In genomic region chr10:106973716-106974115, GRCh38 we compare ENCODE assay signal across 34 cellular contexts.
"Had no signal": no experiment of that assay in that cellular context is flagged by ENCODE, and none has a peak within 500 bp of the region (broad histone marks: within the 10 kb centered on the region; RNA-seq: fewer than 3 reads in every experiment).

No MANE protein-coding gene starts in this region.

- DNase-seq: activated B cell treated with CpG ODN at 0.5 μM for 24 hours; activated CD4-positive, alpha-beta memory T cell treated with anti-CD3 and anti-CD28 coated beads for 36 hours; activated CD4-positive, alpha-beta T cell treated with anti-CD3 and anti-CD28 coated beads for 4 hours; activated CD4-positive, alpha-beta T cell treated with anti-CD3 and anti-CD28 coated beads, Interleukin-2, amount 10 ng/mL, durations not matched to agents 24 days and 14 days; activated CD4-positive, alpha-beta T cell treated with anti-CD3 and anti-CD28 coated beads, Interleukin-2, amount 50 U/mL, for 1 hour; activated CD4-positive, alpha-beta T cell treated with anti-CD3 and anti-CD28 coated beads, Interleukin-2, amount 50 U/mL, for 4 hours; activated CD4-positive, CD25-positive, alpha-beta regulatory T cell treated with anti-CD3 and anti-CD28 coated beads, Interleukin-2, amount 50 U/mL, for 72 hours; activated CD8-positive, alpha-beta memory T cell treated with anti-CD3 and anti-CD28 coated beads, Interleukin-2, amount 50 U/mL, for 4 hours; activated CD8-positive, alpha-beta T cell treated with anti-CD3 and anti-CD28 coated beads for 36 hours; activated effector memory CD4-positive, alpha-beta T cell treated with Interleukin-2 at 50 U/mL for 16 hours; activated gamma-delta T cell; activated naive CD4-positive, alpha-beta T cell treated with anti-CD3 and anti-CD28 coated beads, Interleukin-2, amount 10 ng/mL, durations not matched to agents 7 days and 5 days; activated naive CD4-positive, alpha-beta T cell treated with Interleukin-2 at 50 U/mL for 16 hours; activated naive CD8-positive, alpha-beta T cell treated with anti-CD3 and anti-CD28 coated beads, Interleukin-2, amount 10 ng/mL, durations not matched to agents 7 days and 5 days; activated naive CD8-positive, alpha-beta T cell treated with anti-CD3 and anti-CD28 coated beads, Interleukin-2, amount 50 U/mL, for 24 hours; activated T-cell treated with anti-CD3 and anti-CD28 coated beads for 4 hours; activated T-cell treated with anti-CD3 and anti-CD28 coated beads, Interleukin-2, amount 50 U/mL, for 1 hour; activated T-cell treated with anti-CD3 and anti-CD28 coated beads, Interleukin-2, amount 50 U/mL, for 48 hours; amygdala; anterior cingulate cortex; caudate nucleus; cerebellar nuclear complex; T-helper 2 cell; T-helper 9 cell had no signal

- H3K27me3 ChIP-seq: ascending aorta, cardiac muscle cell had no signal

- H3K9me3 Mint-ChIP-seq: activated B cell treated with CpG ODN at 0.5 μM for 24 hours; activated CD4-positive, alpha-beta T cell treated with anti-CD3 and anti-CD28 coated beads, Interleukin-2, amount 10 ng/mL, durations not matched to agents 24 days and 14 days; activated CD8-positive, alpha-beta T cell treated with anti-CD3 and anti-CD28 coated beads for 36 hours; activated naive CD4-positive, alpha-beta T cell treated with anti-CD3 and anti-CD28 coated beads, Interleukin-2, amount 50 U/mL, for 24 hours had no signal

- H3K27ac ChIP-seq: ascending aorta, cardiac muscle cell, VCaP had no signal

- H3K4me1 ChIP-seq: ascending aorta had no signal

- H3K9me3 ChIP-seq: ascending aorta had no signal

- H3K4me3 Mint-ChIP-seq: activated B cell treated with CpG ODN at 0.5 μM for 24 hours; activated CD4-positive, alpha-beta memory T cell treated with anti-CD3 and anti-CD28 coated beads for 36 hours; activated CD4-positive, alpha-beta T cell treated with anti-CD3 and anti-CD28 coated beads, Interleukin-2, amount 10 ng/mL, durations not matched to agents 24 days and 14 days; activated CD8-positive, alpha-beta T cell treated with anti-CD3 and anti-CD28 coated beads for 36 hours; activated naive CD4-positive, alpha-beta T cell treated with anti-CD3 and anti-CD28 coated beads, Interleukin-2, amount 10 ng/mL, durations not matched to agents 7 days and 5 days; activated naive CD4-positive, alpha-beta T cell treated with anti-CD3 and anti-CD28 coated beads, Interleukin-2, amount 50 U/mL, for 24 hours; activated naive CD8-positive, alpha-beta T cell; activated naive CD8-positive, alpha-beta T cell treated with anti-CD3 and anti-CD28 coated beads, Interleukin-2, amount 10 ng/mL, durations not matched to agents 7 days and 5 days; activated naive CD8-positive, alpha-beta T cell treated with anti-CD3 and anti-CD28 coated beads, Interleukin-2, amount 50 U/mL, for 24 hours; central memory CD8-positive, alpha-beta T cell; T-helper 1 cell treated with Interleukin-12 subunit alpha and Interleukin-12 subunit beta and Interleukin-4 antibody, amounts not matched to agents 30 μg/mL and 1 μg/mL, for 36 hours; T-helper 2 cell treated with Interferon-gamma antibody and Interleukin-4, amounts not matched to agents 5 μg/mL and 100 μg/mL, for 36 hours had no signal

- H3K4me1 Mint-ChIP-seq: activated B cell treated with CpG ODN at 0.5 μM for 24 hours; activated CD4-positive, alpha-beta T cell treated with anti-CD3 and anti-CD28 coated beads, Interleukin-2, amount 10 ng/mL, durations not matched to agents 24 days and 14 days; activated naive CD4-positive, alpha-beta T cell treated with anti-CD3 and anti-CD28 coated beads, Interleukin-2, amount 10 ng/mL, durations not matched to agents 7 days and 5 days; activated naive CD4-positive, alpha-beta T cell treated with anti-CD3 and anti-CD28 coated beads, Interleukin-2, amount 50 U/mL, for 24 hours; activated naive CD8-positive, alpha-beta T cell treated with anti-CD3 and anti-CD28 coated beads, Interleukin-2, amount 10 ng/mL, durations not matched to agents 7 days and 5 days; activated naive CD8-positive, alpha-beta T cell treated with anti-CD3 and anti-CD28 coated beads, Interleukin-2, amount 50 U/mL, for 24 hours; central memory CD8-positive, alpha-beta T cell had no signal

- H3K27me3 Mint-ChIP-seq: activated B cell treated with CpG ODN at 0.5 μM for 24 hours; activated CD4-positive, alpha-beta memory T cell treated with anti-CD3 and anti-CD28 coated beads for 36 hours; activated CD4-positive, alpha-beta T cell treated with anti-CD3 and anti-CD28 coated beads, Interleukin-2, amount 10 ng/mL, durations not matched to agents 24 days and 14 days; activated CD8-positive, alpha-beta T cell treated with anti-CD3 and anti-CD28 coated beads for 36 hours; activated naive CD4-positive, alpha-beta T cell treated with anti-CD3 and anti-CD28 coated beads, Interleukin-2, amount 10 ng/mL, durations not matched to agents 7 days and 5 days; activated naive CD4-positive, alpha-beta T cell treated with anti-CD3 and anti-CD28 coated beads, Interleukin-2, amount 50 U/mL, for 24 hours; activated naive CD8-positive, alpha-beta T cell treated with anti-CD3 and anti-CD28 coated beads, Interleukin-2, amount 10 ng/mL, durations not matched to agents 7 days and 5 days; activated naive CD8-positive, alpha-beta T cell treated with anti-CD3 and anti-CD28 coated beads, Interleukin-2, amount 50 U/mL, for 24 hours; brain; central memory CD8-positive, alpha-beta T cell had no signal

- H3K36me3 Mint-ChIP-seq: activated CD4-positive, alpha-beta memory T cell treated with anti-CD3 and anti-CD28 coated beads for 36 hours; activated naive CD4-positive, alpha-beta T cell treated with anti-CD3 and anti-CD28 coated beads, Interleukin-2, amount 10 ng/mL, durations not matched to agents 7 days and 5 days; activated naive CD4-positive, alpha-beta T cell treated with anti-CD3 and anti-CD28 coated beads, Interleukin-2, amount 50 U/mL, for 24 hours; activated naive CD8-positive, alpha-beta T cell; activated naive CD8-positive, alpha-beta T cell treated with anti-CD3 and anti-CD28 coated beads, Interleukin-2, amount 10 ng/mL, durations not matched to agents 7 days and 5 days had no signal

- H3K36me3 ChIP-seq: ascending aorta, cardiac muscle cell had no signal

- ATAC-seq: activated CD8-positive, alpha-beta T cell treated with anti-CD3 and anti-CD28 coated beads for 36 hours; activated naive CD8-positive, alpha-beta T cell treated with anti-CD3 and anti-CD28 coated beads, Interleukin-2, amount 50 U/mL, for 24 hours had no signal

- H3K4me3 ChIP-seq: ascending aorta, cardiac muscle cell had no signal

- H3K27ac Mint-ChIP-seq: activated B cell treated with CpG ODN at 0.5 μM for 24 hours; activated CD4-positive, alpha-beta memory T cell treated with anti-CD3 and anti-CD28 coated beads for 36 hours; activated CD4-positive, alpha-beta T cell treated with anti-CD3 and anti-CD28 coated beads, Interleukin-2, amount 10 ng/mL, durations not matched to agents 24 days and 14 days; activated CD8-positive, alpha-beta T cell treated with anti-CD3 and anti-CD28 coated beads for 36 hours; activated naive CD4-positive, alpha-beta T cell treated with anti-CD3 and anti-CD28 coated beads, Interleukin-2, amount 10 ng/mL, durations not matched to agents 7 days and 5 days; activated naive CD4-positive, alpha-beta T cell treated with anti-CD3 and anti-CD28 coated beads, Interleukin-2, amount 50 U/mL, for 24 hours; activated naive CD8-positive, alpha-beta T cell; activated naive CD8-positive, alpha-beta T cell treated with anti-CD3 and anti-CD28 coated beads, Interleukin-2, amount 10 ng/mL, durations not matched to agents 7 days and 5 days; activated naive CD8-positive, alpha-beta T cell treated with anti-CD3 and anti-CD28 coated beads, Interleukin-2, amount 50 U/mL, for 24 hours; activated T-helper 2 cell treated with anti-CD3 and anti-CD28 coated beads, Interferon-gamma antibody, Interleukin-2, Interleukin-4, amounts not matched to agents 10 μg/mL and 5 μg/mL and 100 μg/mL, durations not matched to agents 14 hours and 24 hours and 36 hours; T-helper 1 cell treated with Interleukin-12 subunit alpha and Interleukin-12 subunit beta and Interleukin-4 antibody, amounts not matched to agents 30 μg/mL and 1 μg/mL, for 36 hours; T-helper 2 cell treated with Interferon-gamma antibody and Interleukin-4, amounts not matched to agents 5 μg/mL and 100 μg/mL, for 36 hours had no signal
